8 cellular contexts compared by ENCODE assay signal in genomic region chr1:43969746-43970466, GRCh38. TPM values are rescaled to one million over a fixed set of nuclear protein-coding genes. Genes with fewer than 3 reads are reported as not detected.
DNase-seq lines count a peak whose midpoint lies in the region; ATAC-seq and TF ChIP-seq lines count a peak whose summit lies in the region.

Gene DPH2, plus strand, starts transcription at chr1:43970010. Its CDS starts 166 bp downstream, at chr1:43970176.

- H3K4me3 ChIP-seq in NT2/D1 (ENCODE audit: insufficient read length, low read depth), result peak within 1 kb of the TSS; percentile 98
- H3K4me3 ChIP-seq in endodermal cell (ENCODE audit: low read length), result peak within 1 kb of the TSS; percentile 93

- H3K4me1 ChIP-seq in NT2/D1 (ENCODE audit: insufficient read depth, insufficient read length) (peaks cover 6% of the 10 kb centered on the region), endodermal cell (ENCODE audit: control insufficient read depth, insufficient read depth, low read length) (no peaks in the 10 kb centered on the region)

- H3K27me3 ChIP-seq in NT2/D1 (ENCODE audit: insufficient read depth, insufficient read length), result no peaks in the 10 kb centered on the region
- H3K27me3 ChIP-seq in endodermal cell (ENCODE audit: control insufficient read depth, insufficient read depth, low read length, poor library complexity, severe bottlenecking), result no peaks in the 10 kb centered on the region

- H3K4me3 Mint-ChIP-seq in activated CD8-positive, alpha-beta memory T cell treated with anti-CD3 and anti-CD28 coated beads, Interleukin-2, amount 10 ng/mL, durations not matched to agents 7 days and 5 days, result peak within 1 kb of the TSS; percentile 89
- H3K4me3 Mint-ChIP-seq in endodermal cell, result peak within 1 kb of the TSS; percentile 94

- H3K36me3 ChIP-seq in NT2/D1 (ENCODE audit: insufficient read depth, insufficient read length, low read length), result peaks cover 60% of the 10 kb centered on the region
- peaks cover 19% of the 10 kb centered on the region for H3K36me3 ChIP-seq in endodermal cell (ENCODE audit: control insufficient read depth, insufficient read depth, low read length)

- no peaks in the 10 kb centered on the region for H3K9me3 ChIP-seq in NT2/D1 (ENCODE audit: insufficient read depth, low read length)
- H3K9me3 ChIP-seq in endodermal cell (ENCODE audit: control insufficient read depth, low read length), result no peaks in the 10 kb centered on the region

- H3K9me3 Mint-ChIP-seq in activated CD8-positive, alpha-beta memory T cell treated with anti-CD3 and anti-CD28 coated beads, Interleukin-2, amount 10 ng/mL, durations not matched to agents 7 days and 5 days (ENCODE audit: low read depth), result no peaks in the 10 kb centered on the region
- no peaks in the 10 kb centered on the region for H3K9me3 Mint-ChIP-seq in endodermal cell

- WGBS in endodermal cell (ENCODE audit: insufficient coverage in 1 of 2, insufficient read length in 1 of 2), 2 experiments, result 0% methylated on average over 6 to 46 of the region's 47 CpGs

- H3K9ac ChIP-seq in NT2/D1 (ENCODE audit: insufficient read length, low read depth) (peak within 1 kb of the TSS; percentile 96), endodermal cell (ENCODE audit: extremely low read depth, low read length, poor library complexity, severe bottlenecking) (peak within 1 kb of the TSS; percentile 39)

- H3K27me3 Mint-ChIP-seq in activated CD8-positive, alpha-beta memory T cell treated with anti-CD3 and anti-CD28 coated beads, Interleukin-2, amount 10 ng/mL, durations not matched to agents 7 days and 5 days, result no peaks in the 10 kb centered on the region
- no peaks in the 10 kb centered on the region for H3K27me3 Mint-ChIP-seq in endodermal cell (ENCODE audit: insufficient read depth)

- H3K36me3 Mint-ChIP-seq in activated CD8-positive, alpha-beta memory T cell treated with anti-CD3 and anti-CD28 coated beads, Interleukin-2, amount 10 ng/mL, durations not matched to agents 7 days and 5 days, result peaks cover 6% of the 10 kb centered on the region
- H3K36me3 Mint-ChIP-seq in endodermal cell (ENCODE audit: low read depth), result peaks cover 17% of the 10 kb centered on the region

- CTCF ChIA-PET in activated CD8-positive, alpha-beta memory T cell treated with anti-CD3 and anti-CD28 coated beads, Interleukin-2, amount 10 ng/mL, durations not matched to agents 7 days and 5 days (lab: Charles Lee), result interaction anchor here (0.6 to 5.4 kb wide), 6 partner anchors 23 to 207 kb away, joined by 3 to 30 read pairs (median 4); partner anchors contain the start of gene IPO13

- ATAC-seq in GM21360 (IDR thresholded peaks at IDR 0.05; ENCODE audit: unreplicated experiment), result peak; percentile 82
- peak; percentile 89 for ATAC-seq in activated CD8-positive, alpha-beta memory T cell treated with anti-CD3 and anti-CD28 coated beads, Interleukin-2, amount 10 ng/mL, durations not matched to agents 7 days and 5 days

- DNase-seq in COLO829 (ENCODE audit: low spot score) (peak; percentile 96), HUDEP-2 (lab: John Stamatoyannopoulos, UW; ENCODE audit: unreplicated experiment in 76 of 76) (peak in 75 of 76 experiments; percentile 29 to 98 (median 94)), NT2/D1 (ENCODE audit: low read depth, low spot score) (peak; percentile 99), endodermal cell (peak; percentile 99), mesenteric fat pad (ENCODE audit: low spot score) (peak; percentile 98)
- peak; percentile 99 for DNase-seq in activated CD8-positive, alpha-beta memory T cell treated with anti-CD3 and anti-CD28 coated beads, Interleukin-2, amount 10 ng/mL, durations not matched to agents 7 days and 5 days
- peak; percentile 82 for DNase-seq in stimulated activated CD8-positive, alpha-beta memory T cell treated with anti-CD3 and anti-CD28 coated beads, Interleukin-15, amount 100 ng/mL, for 24 hours (ENCODE audit: low read depth)

- H3K27ac Mint-ChIP-seq in activated CD8-positive, alpha-beta memory T cell treated with anti-CD3 and anti-CD28 coated beads, Interleukin-2, amount 10 ng/mL, durations not matched to agents 7 days and 5 days, result peak within 1 kb of the TSS; percentile 82
- H3K27ac Mint-ChIP-seq in endodermal cell, result peak within 1 kb of the TSS; percentile 82

- peaks cover 31% of the 10 kb centered on the region for H3K4me1 Mint-ChIP-seq in activated CD8-positive, alpha-beta memory T cell treated with anti-CD3 and anti-CD28 coated beads, Interleukin-2, amount 10 ng/mL, durations not matched to agents 7 days and 5 days
- H3K4me1 Mint-ChIP-seq in endodermal cell, result peaks cover 9% of the 10 kb centered on the region

- TF ChIP-seq CTCF in endodermal cell (conservative IDR thresholded peaks at IDR 0.05), result peak; percentile 31

- no peak within 1 kb of the TSS for H3K27ac ChIP-seq in endodermal cell (ENCODE audit: low read depth, low read length)

RNA-seq across cellular contexts. Expression of gene DPH2, which starts in this region (rescaled TPM):
- 10 to 100 TPM; 28.1 to 39.8 TPM for total RNA-seq in activated CD8-positive, alpha-beta memory T cell treated with anti-CD3 and anti-CD28 coated beads, Interleukin-2, amount 10 ng/mL, durations not matched to agents 7 days and 5 days
- total RNA-seq in endodermal cell (10 to 100 TPM; 28.5 to 31.3 TPM), mesenteric fat pad (23.2 TPM)
- 26.1 TPM for polyA plus RNA-seq in endodermal cell (2013, experiment 1 of 2)
- polyA plus RNA-seq in endodermal cell (2013, experiment 2 of 2), result 19.5 TPM
